Comparison of ENCODE assay signal across 19 cellular contexts in the genomic region with DNA sequence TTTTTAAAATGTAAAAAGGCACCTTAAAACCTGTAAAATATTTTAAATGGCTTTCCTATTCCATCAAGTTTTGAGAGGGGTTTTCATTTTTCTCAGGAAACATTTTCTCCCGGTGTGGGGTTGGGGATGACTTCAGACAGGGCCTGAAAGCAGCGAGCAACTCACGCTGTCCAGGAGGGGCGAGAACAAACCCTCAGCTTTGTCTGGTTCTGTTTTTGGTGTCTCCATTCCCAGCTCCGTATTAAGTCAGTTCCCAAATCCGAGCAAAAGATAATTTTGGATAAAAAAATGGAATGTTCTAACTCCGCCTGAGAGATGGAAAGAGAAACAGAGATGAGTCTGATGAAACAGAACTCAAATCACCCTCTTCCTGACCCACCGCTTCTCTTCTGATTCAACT. TPM values are rescaled to one million over a fixed set of nuclear protein-coding genes. Genes with fewer than 3 reads are reported as not detected.
DNase-seq lines count a peak whose midpoint lies in the region; ATAC-seq and TF ChIP-seq lines count a peak whose summit lies in the region.
"Had no signal": no experiment of that assay in that cellular context is flagged by ENCODE, and none has a peak within 500 bp of the region (broad histone marks: within the 10 kb centered on the region; RNA-seq: fewer than 3 reads in every experiment).

No MANE protein-coding gene starts in this region.

- no peaks in the 10 kb centered on the region for H3K9me3 ChIP-seq in RWPE2 (ENCODE audit: severe bottlenecking)
- no peaks in the 10 kb centered on the region for H3K9me3 ChIP-seq in left lung
- no peaks in the 10 kb centered on the region for H3K9me3 ChIP-seq in skeletal muscle tissue (ENCODE audit: control insufficient read depth in 3 of 3, low read length in 3 of 3)
- H3K9me3 ChIP-seq: testis had no signal

- no peaks in the 10 kb centered on the region for H3K36me3 ChIP-seq in ACC112 (ENCODE audit: insufficient read depth, low read length)
- no peaks in the 10 kb centered on the region for H3K36me3 ChIP-seq in RWPE2 (ENCODE audit: low read depth)
- H3K36me3 ChIP-seq in left lung: no peaks in the 10 kb centered on the region
- no peaks in the 10 kb centered on the region for H3K36me3 ChIP-seq in skeletal muscle tissue (ENCODE audit: control insufficient read depth in 3 of 3, insufficient read depth in 3 of 3, low read length in 3 of 3)

- H3K9ac ChIP-seq in skeletal muscle tissue (ENCODE audit: low read depth in 1 of 3, low read length in 3 of 3): peak overlapping the region in 1 of 3 donors; percentile 6

- no peaks in the 10 kb centered on the region for H3K27me3 ChIP-seq in ACC112 (ENCODE audit: insufficient read depth, low read length)
- H3K27me3 ChIP-seq in RWPE2 (ENCODE audit: insufficient read depth, poor library complexity, severe bottlenecking): no peaks in the 10 kb centered on the region
- H3K27me3 ChIP-seq in left lung: no peaks in the 10 kb centered on the region
- H3K27me3 ChIP-seq in skeletal muscle tissue (ENCODE audit: control insufficient read depth in 3 of 3, insufficient read depth in 3 of 3, low read length in 3 of 3): peaks cover 0 to 4% (median 0%) of the 10 kb centered on the region in 3 donors
- H3K27me3 ChIP-seq: testis had no signal

- H3K27ac Mint-ChIP-seq in activated naive CD8-positive, alpha-beta T cell treated with anti-CD3 and anti-CD28 coated beads for 36 hours: no peak overlapping the region

- H3K9me3 Mint-ChIP-seq in activated naive CD8-positive, alpha-beta T cell treated with anti-CD3 and anti-CD28 coated beads for 36 hours: peaks cover 3% of the 10 kb centered on the region

- H3K27me3 Mint-ChIP-seq in activated naive CD8-positive, alpha-beta T cell treated with anti-CD3 and anti-CD28 coated beads for 36 hours: no peaks in the 10 kb centered on the region

- no peak overlapping the region for H2AFZ ChIP-seq in ACC112 (ENCODE audit: low read length, unreplicated experiment)

- DNase-seq in RWPE2 (ENCODE audit: low spot score) (no peak), left lung (no peak), RKO (ENCODE audit: low spot score) (no peak), SKM-1 (lab: John Stamatoyannopoulos, UW; ENCODE audit: unreplicated experiment) (no peak)
- DNase-seq in activated naive CD8-positive, alpha-beta T cell treated with anti-CD3 and anti-CD28 coated beads for 36 hours: no peak
- DNase-seq: activated CD4-positive, CD25-positive, alpha-beta regulatory T cell treated with anti-CD3 and anti-CD28 coated beads, Interleukin-2, amount 50 U/mL, for 72 hours; activated effector memory CD4-positive, alpha-beta T cell treated with anti-CD3 and anti-CD28 coated beads, Interleukin-2, amount 50 U/mL, for 16 hours; caudate nucleus; DND-41; NCI-H1417; NCI-H774; nucleus accumbens; PC-3; small intestine; stimulated activated CD8-positive, alpha-beta memory T cell treated with anti-CD3 and anti-CD28 coated beads, Interleukin-4, amount 100 ng/mL, for 48 hours; testis had no signal

- no peak for ATAC-seq in RWPE2 (ENCODE audit: low read depth)
- no peak for ATAC-seq in left lung
- ATAC-seq in GM18520 (IDR thresholded peaks at IDR 0.05; ENCODE audit: unreplicated experiment): no peak
- ATAC-seq: PC-3 had no signal

- TF ChIP-seq CTCF in RWPE2 (IDR thresholded peaks at IDR 0.05; ENCODE audit: poor library complexity, severe bottlenecking): no peak
- no peak for TF ChIP-seq CTCF in left lung (IDR thresholded peaks at IDR 0.05)

- no peak overlapping the region for H3K4me3 Mint-ChIP-seq in activated naive CD8-positive, alpha-beta T cell treated with anti-CD3 and anti-CD28 coated beads for 36 hours

- no peak overlapping the region for H3K4me3 ChIP-seq in ACC112 (ENCODE audit: low read depth, low read length)
- H3K4me3 ChIP-seq in RWPE2 (ENCODE audit: severe bottlenecking): no peak overlapping the region
- no peak overlapping the region for H3K4me3 ChIP-seq in left lung
- H3K4me3 ChIP-seq in skeletal muscle tissue (ENCODE audit: low read length in 3 of 3): no peak overlapping the region
- H3K4me3 ChIP-seq: testis had no signal

- H3K27ac ChIP-seq in ACC112 (ENCODE audit: low read depth, low read length): peak overlapping the region; percentile 71; the same call in 1 of the 2 replicates
- H3K27ac ChIP-seq in RWPE2 (ENCODE audit: poor library complexity, severe bottlenecking): peak overlapping the region; percentile 23
- peak overlapping the region; percentile 24 to 47 for H3K27ac ChIP-seq in left lung
- H3K27ac ChIP-seq in skeletal muscle tissue (ENCODE audit: low read depth, low read length): peak overlapping the region; percentile 73
- H3K27ac ChIP-seq: testis had no signal

- H3K36me3 Mint-ChIP-seq in activated naive CD8-positive, alpha-beta T cell treated with anti-CD3 and anti-CD28 coated beads for 36 hours: no peaks in the 10 kb centered on the region

- H3K4me1 ChIP-seq in ACC112 (ENCODE audit: control insufficient read depth, insufficient read depth, low read length, unreplicated experiment): peaks cover 30% of the 10 kb centered on the region
- peaks cover 24% of the 10 kb centered on the region for H3K4me1 ChIP-seq in RWPE2 (ENCODE audit: insufficient read depth, poor library complexity, severe bottlenecking)
- H3K4me1 ChIP-seq in left lung: peaks cover 26 to 29% of the 10 kb centered on the region in 2 donors
- peaks cover 11 to 26% (median 17%) of the 10 kb centered on the region in 3 donors for H3K4me1 ChIP-seq in skeletal muscle tissue (ENCODE audit: control insufficient read depth in 3 of 3, insufficient read depth in 3 of 3, low read length in 3 of 3)
- H3K4me1 ChIP-seq: testis had no signal

- H3K4me1 Mint-ChIP-seq in activated naive CD8-positive, alpha-beta T cell treated with anti-CD3 and anti-CD28 coated beads for 36 hours: peaks cover 3% of the 10 kb centered on the region

- peaks cover 2% of the 10 kb centered on the region for H3K79me2 ChIP-seq in ACC112 (ENCODE audit: control insufficient read depth, insufficient read depth, low read length, unreplicated experiment)

- intact Hi-C loops in left lung (cut with DNase I): no loop called here

RNA-seq across cellular contexts. Expression of a gene that starts 38.5 kb away (rescaled TPM):
- total RNA-seq in left lung (10 to 100 TPM; 17.0 to 18.8 TPM), skeletal muscle tissue (5.2 TPM)
- total RNA-seq in activated naive CD8-positive, alpha-beta T cell treated with anti-CD3 and anti-CD28 coated beads for 36 hours: 10 to 100 TPM in 1 of 2 experiments, 1 to 10 TPM in 1; 9.5 to 10.3 TPM

Comparison
In these comparisons a context has a peak if more than half of its experiments do, and no peak if none do; other contexts are left out.
1. H3K27ac ChIP-seq: peak in every context shown above with its lines; median percentile 73 in skeletal muscle tissue; 71 in ACC112; 36 in left lung; 23 in RWPE2.